16 cellular contexts compared by ENCODE assay signal in genomic region chr11:64754919-64755662, GRCh38. TPM values are rescaled to one million over a fixed set of nuclear protein-coding genes. Genes with fewer than 3 reads are reported as not detected.
DNase-seq lines count a peak whose midpoint lies in the region; ATAC-seq and TF ChIP-seq lines count a peak whose summit lies in the region.
"Had no signal": no experiment of that assay in that cellular context is flagged by ENCODE, and none has a peak within 500 bp of the region (broad histone marks: within the 10 kb centered on the region; RNA-seq: fewer than 3 reads in every experiment).

No MANE protein-coding gene starts in this region.

- H3K27ac ChIP-seq in right atrium auricular region (no peak overlapping the region), gastroesophageal sphincter (peak overlapping the region in 3 of 4 donors; percentile 45 to 86 (median 55)), upper lobe of right lung (no peak overlapping the region)
- H3K27ac ChIP-seq: PC-9 had no signal

- TF ChIP-seq CTCF in right atrium auricular region (IDR thresholded peaks at IDR 0.05) (no peak), gastroesophageal sphincter (IDR thresholded peaks at IDR 0.05) (no peak), upper lobe of right lung (IDR thresholded peaks at IDR 0.05) (no peak)

- 71 to 93% methylated on average over 3 to 5 of the region's 21 CpGs for WGBS in gastroesophageal sphincter (ENCODE audit: low coverage in 1 of 2), 2 donors

- no peak overlapping the region for H3K4me3 ChIP-seq in right atrium auricular region
- H3K4me3 ChIP-seq in gastroesophageal sphincter, result no peak overlapping the region
- no peak overlapping the region for H3K4me3 ChIP-seq in upper lobe of right lung
- H3K4me3 ChIP-seq: GM23338, PC-9 had no signal

- H3K36me3 ChIP-seq in right atrium auricular region, result peaks cover 13% of the 10 kb centered on the region
- peaks cover 0 to 54% of the 10 kb centered on the region in 2 donors for H3K36me3 ChIP-seq in gastroesophageal sphincter
- no peaks in the 10 kb centered on the region for H3K36me3 ChIP-seq in upper lobe of right lung

- TF ChIP-seq POLR2A in gastroesophageal sphincter (IDR thresholded peaks at IDR 0.05), result no peak

- ATAC-seq in Right ventricle myocardium inferior, result no peak
- ATAC-seq in gastroesophageal sphincter, result no peak
- ATAC-seq in upper lobe of right lung, result no peak
- ATAC-seq in GM21390 (IDR thresholded peaks at IDR 0.05; ENCODE audit: unreplicated experiment), result no peak

- intact Hi-C loops in Right ventricle myocardium inferior (cut with DNase I), result no loop called here
- intact Hi-C loops in posterior vena cava (cut with DNase I), result no loop called here
- intact Hi-C loops in upper lobe of right lung (cut with DNase I), result no loop called here

- TF ChIP-seq EP300 in gastroesophageal sphincter (IDR thresholded peaks at IDR 0.05), result no peak

- H3K9me3 ChIP-seq in right atrium auricular region, result no peaks in the 10 kb centered on the region
- H3K9me3 ChIP-seq in gastroesophageal sphincter, result no peaks in the 10 kb centered on the region
- no peaks in the 10 kb centered on the region for H3K9me3 ChIP-seq in upper lobe of right lung

- H3K27me3 ChIP-seq in right atrium auricular region (no peaks in the 10 kb centered on the region), gastroesophageal sphincter (no peaks in the 10 kb centered on the region), upper lobe of right lung (no peaks in the 10 kb centered on the region)

- H3K4me1 ChIP-seq in right atrium auricular region (peaks cover 0 to 17% of the 10 kb centered on the region in 2 donors), gastroesophageal sphincter (peaks cover 0 to 24% (median 19%) of the 10 kb centered on the region in 3 donors), upper lobe of right lung (peaks cover 4% of the 10 kb centered on the region)

- DNase-seq in Right ventricle myocardium inferior (ENCODE audit: missing footprints) (peak; percentile 33), right atrium auricular region (ENCODE audit: low spot score) (no peak), posterior vena cava (ENCODE audit: low spot score) (peak; percentile 79), upper lobe of right lung (peak; percentile 55), medulla oblongata (ENCODE audit: extremely low spot score) (no peak), NCI-H82 (lab: John Stamatoyannopoulos, UW) (no peak)
- DNase-seq: CD4-positive, CD25-positive, alpha-beta regulatory T cell; KG1; NCI-H1105 treated with DMSO at 0.1 percent for 48 hours; NCI-H187; NCI-H69; PC-9 had no signal

RNA-seq across cellular contexts. Expression of gene PYGM, which starts 4.7 kb away (rescaled TPM):
- total RNA-seq in Right ventricle myocardium inferior (179 TPM), right atrium auricular region (10 to 100 TPM; 17.8 to 84.7 TPM), gastroesophageal sphincter (10 to 100 TPM; 10.5 to 55.2 (median 32.8) TPM), posterior vena cava (10 to 100 TPM; 19.3 to 43.2 TPM), upper lobe of right lung (2.0 TPM)

RNA-seq across cellular contexts. Expression of gene RASGRP2, which starts 11.1 kb away (rescaled TPM):
- 46.8 TPM for total RNA-seq in Right ventricle myocardium inferior
- total RNA-seq in right atrium auricular region, result 10 to 100 TPM; 28.1 to 30.4 TPM
- total RNA-seq in gastroesophageal sphincter, result 10 to 100 TPM; 34.5 to 84.9 (median 41.1) TPM
- total RNA-seq in posterior vena cava, result 10 to 100 TPM; 41.3 to 49.6 TPM
- 27.6 TPM for total RNA-seq in upper lobe of right lung
- total RNA-seq: MCF 10A had no signal

RNA-seq across cellular contexts. Expression of gene SF1, which starts 23.3 kb away (rescaled TPM):
- 172 TPM for total RNA-seq in Right ventricle myocardium inferior
- total RNA-seq in right atrium auricular region, result 100 to 1,000 TPM; 196 to 213 TPM
- 100 to 1,000 TPM; 187 to 314 (median 253) TPM for total RNA-seq in gastroesophageal sphincter
- total RNA-seq in posterior vena cava, result 100 to 1,000 TPM; 181 to 189 TPM
- total RNA-seq in upper lobe of right lung, result 294 TPM

RNA-seq across cellular contexts. Expression of gene NRXN2, which starts 32.1 kb away (rescaled TPM):
- 1.9 TPM for total RNA-seq in Right ventricle myocardium inferior
- 1 to 10 TPM in 1 of 2 donors, under 1 TPM in 1; 0.85 to 1.4 TPM for total RNA-seq in right atrium auricular region
- 10 to 100 TPM in 1 of 4 donors, 1 to 10 TPM in 3; 3.4 to 25.4 (median 5.0) TPM for total RNA-seq in gastroesophageal sphincter
- total RNA-seq in posterior vena cava, result 1 to 10 TPM; 7.9 to 8.8 TPM
- 0.72 TPM for total RNA-seq in upper lobe of right lung
- total RNA-seq: MCF 10A, PC-9 had no signal

RNA-seq across cellular contexts. Expression of gene MAP4K2, which starts 47.9 kb away (rescaled TPM):
- total RNA-seq in Right ventricle myocardium inferior (11.3 TPM), right atrium auricular region (10 to 100 TPM; 19.4 to 20.4 TPM), gastroesophageal sphincter (10 to 100 TPM; 17.6 to 24.0 (median 19.6) TPM), posterior vena cava (10 to 100 TPM; 13.2 to 14.7 TPM), upper lobe of right lung (28.9 TPM)

Comparison
In these comparisons a context has a peak if more than half of its experiments do, and no peak if none do; other contexts are left out.
1. DNase-seq: peak in Right ventricle myocardium inferior (single experiment), posterior vena cava (single experiment) and upper lobe of right lung (single experiment); none in right atrium auricular region (single experiment), medulla oblongata (single experiment) and NCI-H82 (single experiment).
2. H3K27ac ChIP-seq: peak in gastroesophageal sphincter (3 of 4); none in right atrium auricular region (0 of 2) and upper lobe of right lung (single experiment).